In genomic region chr13:57716295-57716694, GRCh38 we compare ENCODE assay signal across 1 cellular context.
TF ChIP-seq lines count a peak whose summit lies in the region.

No MANE protein-coding gene starts in this region.

TF ChIP-seq in H1, 55 proteins besides CTCF, POLR2A, EP300 and RAD21:
- no peak for TF ChIP-seq SRF (IDR thresholded peaks at IDR 0.05; ENCODE audit: low read depth, low read length)
- TF ChIP-seq MAFK (IDR thresholded peaks at IDR 0.05; ENCODE audit: low read depth, low read length) = no peak
- no peak for TF ChIP-seq ZNF274 (IDR thresholded peaks at IDR 0.05; ENCODE audit: borderline replicate concordance, extremely low read depth, low read length)
- TF ChIP-seq E2F6 (IDR thresholded peaks at IDR 0.05) = no peak
- TF ChIP-seq CHD1 (IDR thresholded peaks at IDR 0.05; ENCODE audit: low read depth, low read length) = no peak
- no peak for TF ChIP-seq JUN (IDR thresholded peaks at IDR 0.05; ENCODE audit: low read depth, low read length)
- no peak for TF ChIP-seq EGR1 (IDR thresholded peaks at IDR 0.05; ENCODE audit: borderline replicate concordance, low read depth, low read length)
- TF ChIP-seq RBBP5 (IDR thresholded peaks at IDR 0.05; ENCODE audit: borderline replicate concordance, low read depth, low read length) = no peak
- TF ChIP-seq NANOG (IDR thresholded peaks at IDR 0.05; ENCODE audit: insufficient read depth, low read depth, low read length, poor library complexity, severe bottlenecking) = no peak
- TF ChIP-seq POU5F1 (IDR thresholded peaks at IDR 0.05; ENCODE audit: low read depth, low read length) = no peak
- no peak for TF ChIP-seq RNF2 (IDR thresholded peaks at IDR 0.05; ENCODE audit: borderline replicate concordance, low read depth, low read length, missing control alignments, poor library complexity, severe bottlenecking)
